Comparison of ENCODE assay signal across 9 cellular contexts in the genomic region with DNA sequence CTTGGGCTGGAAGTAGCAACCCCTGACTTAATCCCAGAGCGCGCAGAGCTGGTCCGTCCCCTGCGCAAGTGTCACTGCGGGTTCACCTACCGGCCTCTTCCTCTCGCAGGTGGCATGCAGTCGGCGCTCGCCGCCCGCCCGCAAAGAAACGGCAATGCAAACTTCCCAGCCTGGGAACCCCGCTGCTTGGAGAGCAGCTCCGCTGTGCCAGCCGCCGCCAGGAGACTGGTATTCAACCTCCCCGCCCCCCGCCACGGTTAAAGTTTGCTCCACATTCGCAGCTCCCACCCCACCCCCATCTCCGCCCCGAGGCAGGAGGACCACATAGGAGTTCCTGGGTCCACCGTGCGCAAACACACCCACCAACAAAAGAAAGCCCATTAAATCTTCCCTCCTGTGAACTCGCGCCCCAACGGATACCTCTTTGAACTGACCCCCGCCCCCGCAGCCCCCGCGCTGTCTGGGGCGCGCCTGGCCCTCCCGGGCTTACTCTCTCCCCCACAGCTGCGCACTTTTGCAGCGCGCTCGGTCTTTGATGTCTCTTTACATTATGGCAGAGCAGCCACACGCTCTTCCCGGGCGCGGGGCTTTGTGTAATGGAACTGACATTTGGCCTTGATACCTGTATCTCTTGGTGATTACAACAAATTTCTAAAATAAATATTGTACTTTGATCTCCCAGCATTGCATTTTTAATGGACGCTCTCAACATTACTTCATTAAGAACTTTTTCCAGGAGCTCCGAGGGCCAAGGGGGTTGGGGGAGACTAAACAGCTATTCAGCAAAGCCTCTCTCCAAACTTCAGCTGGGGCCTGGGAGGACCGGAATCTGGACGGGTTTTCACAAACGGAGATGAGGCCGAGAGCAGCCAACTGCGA. TPM values are rescaled to one million over a fixed set of nuclear protein-coding genes. Genes with fewer than 3 reads are reported as not detected.
A peak's percentile ranks its signal among the peaks of the same experiment; 100 is the strongest.
DNase-seq lines count a peak whose midpoint lies in the region; ATAC-seq and TF ChIP-seq lines count a peak whose summit lies in the region.
"Had no signal": no experiment of that assay in that cellular context is flagged by ENCODE, and none has a peak within 500 bp of the region (broad histone marks: within the 10 kb centered on the region; RNA-seq: fewer than 3 reads in every experiment).

No MANE protein-coding gene starts in this region.

- no peaks in the 10 kb centered on the region for H3K36me3 ChIP-seq in ectodermal cell (ENCODE audit: control insufficient read depth, insufficient read depth, low read length)

- WGBS in ectodermal cell, 2 experiments = 0 to 1% methylated on average over 50 to 51 of the region's 51 CpGs

- no peak for TF ChIP-seq CTCF in retinal pigment epithelial cell (conservative IDR thresholded peaks at IDR 0.05; ENCODE audit: low read depth, low read length)

- H3K27me3 ChIP-seq in ectodermal cell (ENCODE audit: control insufficient read depth, insufficient read depth, low read length, poor library complexity, severe bottlenecking) = peaks cover 82% of the 10 kb centered on the region

- peak; percentile 56 for DNase-seq in activated CD8-positive, alpha-beta memory T cell treated with anti-CD3 and anti-CD28 coated beads, Interleukin-2, amount 50 U/mL, for 48 hours
- no peak for DNase-seq in activated CD8-positive, alpha-beta memory T cell treated with anti-CD3 and anti-CD28 coated beads for 24 hours
- peak; percentile 58 for DNase-seq in NCI-H748 treated with DMSO at 0.1 percent for 48 hours (lab: John Stamatoyannopoulos, UW)
- no peak for DNase-seq in retinal pigment epithelial cell (ENCODE audit: low read depth)
- no peak for DNase-seq in hepatic stellate cell (ENCODE audit: low spot score)
- no peak for DNase-seq in MV-4-11 (lab: John Stamatoyannopoulos, UW)

- H3K27ac ChIP-seq in ectodermal cell (ENCODE audit: insufficient read depth, low read depth, low read length, poor library complexity, severe bottlenecking) = peak overlapping the region; percentile 60
- H3K27ac ChIP-seq: KMS-11 had no signal

- H3K4me1 ChIP-seq in ectodermal cell (ENCODE audit: control insufficient read depth, insufficient read depth, low read length) = peaks cover 17% of the 10 kb centered on the region

- ATAC-seq in GM19455 (IDR thresholded peaks at IDR 0.05; ENCODE audit: unreplicated experiment) = no peak

- peak overlapping the region; percentile 34 for H3K4me3 ChIP-seq in ectodermal cell (ENCODE audit: insufficient read depth, low read depth, low read length)
- peak overlapping the region; percentile 33 for H3K4me3 ChIP-seq in retinal pigment epithelial cell (ENCODE audit: low read length)

- no peaks in the 10 kb centered on the region for H3K9me3 ChIP-seq in ectodermal cell (ENCODE audit: control insufficient read depth, low read length)

RNA-seq across cellular contexts. Expression of a gene that starts 3.1 kb away (rescaled TPM):
- 43.4 TPM for polyA plus RNA-seq in ectodermal cell (2013, experiment 1 of 4)
- polyA plus RNA-seq in ectodermal cell (2013, experiment 2 of 4) = 38.4 TPM
- polyA plus RNA-seq in ectodermal cell (2013, experiment 3 of 4) = 52.2 TPM
- 48.8 TPM for polyA plus RNA-seq in ectodermal cell (2013, experiment 4 of 4)

RNA-seq across cellular contexts. Expression of a gene that starts 58.2 kb away (rescaled TPM):
- polyA plus RNA-seq in ectodermal cell (2013, experiment 1 of 4) = 5.4 TPM
- polyA plus RNA-seq in ectodermal cell (2013, experiment 2 of 4) = 4.5 TPM
- 3.5 TPM for polyA plus RNA-seq in ectodermal cell (2013, experiment 3 of 4)
- 4.7 TPM for polyA plus RNA-seq in ectodermal cell (2013, experiment 4 of 4)

Comparison
In these comparisons a context has a peak if more than half of its experiments do, and no peak if none do; other contexts are left out.
1. DNase-seq: peak in activated CD8-positive, alpha-beta memory T cell treated with anti-CD3 and anti-CD28 coated beads, Interleukin-2, amount 50 U/mL, for 48 hours (single experiment) and NCI-H748 treated with DMSO at 0.1 percent for 48 hours (single experiment); none in activated CD8-positive, alpha-beta memory T cell treated with anti-CD3 and anti-CD28 coated beads for 24 hours (single experiment), retinal pigment epithelial cell (single experiment), hepatic stellate cell (single experiment) and MV-4-11 (single experiment).